Comparison of ENCODE assay signal across 8 cellular contexts in genomic region chr12:25155031-25155576, GRCh38. TPM values are rescaled to one million over a fixed set of nuclear protein-coding genes. Genes with fewer than 3 reads are reported as not detected.
DNase-seq lines count a peak whose midpoint lies in the region; ATAC-seq and TF ChIP-seq lines count a peak whose summit lies in the region.

No MANE protein-coding gene starts in this region.

- no peaks in the 10 kb centered on the region for H3K4me1 ChIP-seq in mucosa of descending colon (ENCODE audit: low read depth)

- intact Hi-C loops in mucosa of descending colon (cut with DNase I, micrococcal nuclease), result no loop called here

- no peaks in the 10 kb centered on the region for H3K9me3 ChIP-seq in mucosa of descending colon

- H3K4me3 ChIP-seq in cardiac fibroblast (replicated peaks in 1 of 2; ENCODE audit: low read depth in 2 of 2, low read length in 2 of 2) (no peak overlapping the region), mucosa of descending colon (no peak overlapping the region)

- ATAC-seq in HG02571 (IDR thresholded peaks at IDR 0.05; ENCODE audit: unreplicated experiment), result peak; percentile 55
- peak; percentile 56 for ATAC-seq in mucosa of descending colon
- no peak for ATAC-seq in GM19324 (IDR thresholded peaks at IDR 0.05; ENCODE audit: low FRiP score, unreplicated experiment)

- TF ChIP-seq CTCF in cardiac fibroblast (IDR thresholded peaks at IDR 0.05; ENCODE audit: low read depth, low read length) (peak; percentile 66), mucosa of descending colon (IDR thresholded peaks at IDR 0.05) (peak; percentile 31)

- DNase-seq in A172 (ENCODE audit: low spot score) (peak; percentile 33), ELR (ENCODE audit: low read depth) (peak; percentile 77), NCI-H2196 (lab: John Stamatoyannopoulos, UW; ENCODE audit: unreplicated experiment) (peak; percentile 70), cardiac fibroblast (ENCODE audit: low read depth in 2 of 2) (peak; percentile 42 to 57), mucosa of descending colon (no peak)
- DNase-seq in activated effector memory CD4-positive, alpha-beta T cell treated with Interleukin-2 at 50 U/mL for 16 hours, result no peak

- no peaks in the 10 kb centered on the region for H3K36me3 ChIP-seq in mucosa of descending colon (ENCODE audit: low read depth)

RNA-seq across cellular contexts. Expression of gene DNAI7, which starts 39.9 kb away (rescaled TPM):
- total RNA-seq in A172 (2014; rRNA removed; shearing (Covaris generic)), result 0.38 TPM in 1 of 2 replicates, not detected in the other
- 1 to 10 TPM in 1 of 3 donors, not detected in 2; 1.0 TPM for total RNA-seq in mucosa of descending colon

RNA-seq across cellular contexts. Expression of gene ETFRF1, which starts 39.9 kb away (rescaled TPM):
- 35.6 and 36.7 TPM in 2 replicates for total RNA-seq in A172 (2014; rRNA removed; shearing (Covaris generic))
- 10 to 100 TPM; 13.7 to 26.4 (median 19.6) TPM for total RNA-seq in mucosa of descending colon

Comparison
In these comparisons a context has a peak if more than half of its experiments do, and no peak if none do; other contexts are left out.
1. DNase-seq: peak in A172 (single experiment), ELR (single experiment), NCI-H2196 (single experiment) and cardiac fibroblast (2 of 2); none in mucosa of descending colon (0 of 3) and activated effector memory CD4-positive, alpha-beta T cell treated with Interleukin-2 at 50 U/mL for 16 hours (single experiment).